ENCODE assay signal across 9 cellular contexts in the genomic region with DNA sequence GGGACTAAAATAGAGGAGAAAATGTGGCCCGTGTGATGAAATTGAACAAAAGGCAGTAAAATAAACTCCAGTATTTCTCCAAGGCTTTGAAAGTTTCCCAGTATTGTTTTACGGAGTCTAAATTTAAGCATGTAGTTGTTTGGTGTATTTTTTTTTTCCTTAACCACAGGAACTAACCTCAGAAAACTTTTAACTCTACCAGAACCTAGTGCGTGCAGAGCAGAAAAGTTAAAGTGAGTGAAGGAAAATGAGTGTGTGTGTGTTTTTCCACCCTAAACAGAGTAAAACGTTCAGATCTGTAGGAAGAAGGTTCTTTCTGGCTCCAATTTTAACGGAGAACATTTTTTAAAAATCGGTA. TPM values are rescaled to one million over a fixed set of nuclear protein-coding genes. Genes with fewer than 3 reads are reported as not detected.
DNase-seq lines count a peak whose midpoint lies in the region; ATAC-seq and TF ChIP-seq lines count a peak whose summit lies in the region.
"Had no signal": no experiment of that assay in that cellular context is flagged by ENCODE, and none has a peak within 500 bp of the region (broad histone marks: within the 10 kb centered on the region; RNA-seq: fewer than 3 reads in every experiment).

No MANE protein-coding gene starts in this region.

- peak overlapping the region; percentile 26 for H3K4me3 ChIP-seq in CD8-positive, alpha-beta T cell (ENCODE audit: low read depth, low read length)
- H3K4me3 ChIP-seq in PC-3 (ENCODE audit: low read length) (peak overlapping the region; percentile 91), epithelial cell of esophagus (ENCODE audit: low read length) (peak overlapping the region; percentile 56), osteoblast (ENCODE audit: insufficient read depth, low read length) (peak overlapping the region; percentile 80)

- CTCF ChIA-PET in CD8-positive, alpha-beta T cell (lab: Charles Lee) = no interaction called here
- CTCF ChIA-PET in PC-3 (lab: Charles Lee) = no interaction called here

- H3K9me3 Mint-ChIP-seq in CD8-positive, alpha-beta T cell = no peaks in the 10 kb centered on the region

- POLR2A ChIA-PET in CD8-positive, alpha-beta T cell (lab: Charles Lee) = no interaction called here
- POLR2A ChIA-PET in PC-3 (lab: Charles Lee; ENCODE audit: unreplicated experiment) = no interaction called here

- H3K36me3 ChIP-seq in CD8-positive, alpha-beta T cell (ENCODE audit: insufficient read depth, low read length) = no peaks in the 10 kb centered on the region
- no peaks in the 10 kb centered on the region for H3K36me3 ChIP-seq in PC-3 (ENCODE audit: low read depth, low read length)
- H3K36me3 ChIP-seq in osteoblast (ENCODE audit: insufficient read depth, low read length) = no peaks in the 10 kb centered on the region

- intact Hi-C loops in CD8-positive, alpha-beta T cell (cut with DNase I, micrococcal nuclease) = no loop called here
- intact Hi-C loops in PC-3 (cut with micrococcal nuclease) = no loop called here

- peaks cover 12% of the 10 kb centered on the region for H3K4me1 Mint-ChIP-seq in CD8-positive, alpha-beta T cell (ENCODE audit: low read depth)

- H3K4me1 ChIP-seq in CD8-positive, alpha-beta T cell (ENCODE audit: insufficient read depth, low read length) = no peaks in the 10 kb centered on the region
- peaks cover 24% of the 10 kb centered on the region for H3K4me1 ChIP-seq in PC-3 (ENCODE audit: insufficient read depth, low read length)
- H3K4me1 ChIP-seq in osteoblast (ENCODE audit: insufficient read depth, low read length) = peaks cover 10% of the 10 kb centered on the region

- DNase-seq in CD8-positive, alpha-beta T cell = no peak
- no peak for DNase-seq in PC-3
- no peak for DNase-seq in epithelial cell of esophagus (ENCODE audit: low read depth)
- DNase-seq in osteoblast (ENCODE audit: insufficient read length, low spot score, missing footprints) = peak; percentile 87
- no peak for DNase-seq in cortex of kidney (lab: John Stamatoyannopoulos, UW)
- DNase-seq in NCI-H146 treated with DMSO at 0.1 percent for 48 hours (lab: John Stamatoyannopoulos, UW; ENCODE audit: unreplicated experiment) = no peak
- no peak for DNase-seq in NOMO-1 treated with dmso at 0.1 percent for 144 hours (lab: John Stamatoyannopoulos, UW; ENCODE audit: unreplicated experiment)

- no peaks in the 10 kb centered on the region for H3K9me2 ChIP-seq in PC-3 (replicated peaks; ENCODE audit: low read length)

- H3K27ac Mint-ChIP-seq in CD8-positive, alpha-beta T cell = no peak overlapping the region

- H4K20me1 ChIP-seq in PC-3 (ENCODE audit: low read length) (peaks cover 12% of the 10 kb centered on the region; the same call in 1 of the 2 replicates), osteoblast (ENCODE audit: insufficient read depth, low read length) (no peaks in the 10 kb centered on the region)

- TF ChIP-seq CTCF in CD8-positive, alpha-beta T cell (IDR thresholded peaks at IDR 0.05) = no peak
- TF ChIP-seq CTCF in PC-3 (conservative IDR thresholded peaks at IDR 0.05; ENCODE audit: low read depth, low read length) = no peak
- no peak for TF ChIP-seq CTCF in epithelial cell of esophagus (IDR thresholded peaks at IDR 0.05; ENCODE audit: insufficient read depth, low read depth, low read length, missing control alignments)
- no peak for TF ChIP-seq CTCF in osteoblast (IDR thresholded peaks at IDR 0.05; ENCODE audit: extremely low read depth, low read depth, low read length)

- no TSS peak for BruUV-seq in PC-3 (replicated peaks; lab: Mats Ljungman, UMichigan)

- H3F3A ChIP-seq in PC-3 (ENCODE audit: low read length, unreplicated experiment) = no peaks in the 10 kb centered on the region

- no peak for ATAC-seq in CD8-positive, alpha-beta T cell
- no peak for ATAC-seq in PC-3
- ATAC-seq in HG02623 (IDR thresholded peaks at IDR 0.05; ENCODE audit: unreplicated experiment) = no peak

- H2AFZ ChIP-seq in PC-3 (ENCODE audit: low read length) (no peak overlapping the region), osteoblast (ENCODE audit: low read length) (peak overlapping the region; percentile 80)

- peak overlapping the region; percentile 93 for H3K4me2 ChIP-seq in PC-3 (ENCODE audit: low read length)
- H3K4me2 ChIP-seq in osteoblast (ENCODE audit: insufficient read depth, low read length) = peak overlapping the region; percentile 85

- H3K27ac ChIP-seq in CD8-positive, alpha-beta T cell (ENCODE audit: low read depth, low read length) = no peak overlapping the region
- H3K27ac ChIP-seq in PC-3 (ENCODE audit: low read length) = peak overlapping the region; percentile 62
- H3K27ac ChIP-seq in osteoblast (ENCODE audit: low read depth, low read length) = no peak overlapping the region

- peak overlapping the region; percentile 82 for H3K4me3 Mint-ChIP-seq in CD8-positive, alpha-beta T cell

- H3K9me3 ChIP-seq in CD8-positive, alpha-beta T cell (ENCODE audit: low read length) = no peaks in the 10 kb centered on the region
- no peaks in the 10 kb centered on the region for H3K9me3 ChIP-seq in PC-3 (ENCODE audit: low read length)
- H3K9me3 ChIP-seq in osteoblast (ENCODE audit: low read depth, low read length) = no peaks in the 10 kb centered on the region

- H3K79me2 ChIP-seq in PC-3 (ENCODE audit: low read length) (peaks cover 58% of the 10 kb centered on the region), osteoblast (ENCODE audit: insufficient read depth, low read length) (peaks cover 12% of the 10 kb centered on the region)

- H3K27me3 Mint-ChIP-seq in CD8-positive, alpha-beta T cell (ENCODE audit: low read depth) = peaks cover 50% of the 10 kb centered on the region

- H3K9ac ChIP-seq in PC-3 (ENCODE audit: low read length) = peak overlapping the region; percentile 85

- peaks cover 6% of the 10 kb centered on the region for H3K27me3 ChIP-seq in CD8-positive, alpha-beta T cell (ENCODE audit: insufficient read depth, low read length)
- H3K27me3 ChIP-seq in PC-3 (ENCODE audit: low read length) (no peaks in the 10 kb centered on the region), osteoblast (ENCODE audit: insufficient read depth, low read length) (peaks cover 7% of the 10 kb centered on the region)

- H3K36me3 Mint-ChIP-seq in CD8-positive, alpha-beta T cell = no peaks in the 10 kb centered on the region

RNA-seq across cellular contexts. Expression of a gene that starts 0.8 kb away (rescaled TPM):
- total RNA-seq in CD8-positive, alpha-beta T cell = 1 to 10 TPM; 4.4 to 4.5 TPM
- 52.5 and 66.0 TPM in 2 replicates for total RNA-seq in PC-3 (2014; rRNA removed)
- 4.4 and 6.9 TPM in 2 replicates for total RNA-seq in osteoblast
- total RNA-seq: OCI-LY7 had no signal

Comparison
In these comparisons a context has a peak if more than half of its experiments do, and no peak if none do; other contexts are left out.
1. H3K4me3 ChIP-seq: peak in every context shown above with its lines; median percentile 91 in PC-3; 80 in osteoblast; 56 in epithelial cell of esophagus; 26 in CD8-positive, alpha-beta T cell.